In the genomic region with DNA sequence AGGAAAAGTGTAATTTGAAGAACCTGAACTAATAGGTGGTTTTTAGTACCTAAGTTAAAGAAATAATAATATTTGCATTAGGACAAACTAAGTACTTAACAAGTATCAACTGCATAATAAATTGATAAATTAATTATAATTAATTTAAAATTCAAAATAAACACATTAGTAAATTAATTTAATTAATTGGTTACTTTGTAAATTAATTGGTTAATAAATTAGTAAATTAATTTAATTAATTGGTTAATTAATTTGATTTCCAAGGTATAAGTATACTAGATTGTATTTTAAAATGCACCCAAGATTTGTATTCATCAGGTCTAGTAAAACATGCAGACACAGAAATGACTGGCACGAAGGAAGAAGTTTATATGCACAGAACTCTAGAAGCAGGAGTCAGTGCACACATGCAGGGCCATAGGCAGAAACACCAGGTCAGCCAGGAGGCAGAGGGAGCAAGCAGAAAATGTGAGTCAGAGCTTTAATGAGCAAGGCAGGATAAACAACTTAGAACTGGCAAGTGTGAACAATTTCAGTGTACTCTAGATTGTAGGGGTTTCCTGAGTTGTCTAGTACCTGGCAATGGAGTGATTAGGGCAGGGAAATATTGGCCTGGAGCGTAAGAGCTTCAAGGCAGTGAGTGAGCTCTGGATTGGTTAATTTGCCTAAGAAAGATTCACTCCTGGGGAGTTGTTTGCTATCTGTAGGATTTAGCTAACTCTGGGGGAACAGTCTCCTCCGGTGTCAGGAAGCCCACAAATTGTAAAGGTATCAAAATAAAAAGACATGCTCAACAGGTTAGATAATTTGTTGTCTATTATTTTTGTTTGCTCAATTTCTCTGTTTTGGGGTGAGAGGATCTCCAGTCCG, we compare ENCODE assay signal across 17 cellular contexts.
A peak's percentile ranks its signal among the peaks of the same experiment; 100 is the strongest.
DNase-seq lines count a peak whose midpoint lies in the region; ATAC-seq, FAIRE-seq and TF ChIP-seq lines count a peak whose summit lies in the region.
"Had no signal": no experiment of that assay in that cellular context is flagged by ENCODE, and none has a peak within 500 bp of the region (broad histone marks: within the 10 kb centered on the region; RNA-seq: fewer than 3 reads in every experiment).

No MANE protein-coding gene starts in this region.

- H3K9me2 ChIP-seq in PC-3 (replicated peaks; ENCODE audit: low read length), result no peaks in the 10 kb centered on the region

- no peaks in the 10 kb centered on the region for H4K20me1 ChIP-seq in PC-3 (ENCODE audit: low read length)

- no peak for FAIRE-seq in HTR-8/SVneo (lab: Jason Lieb, UNC)
- FAIRE-seq: GM19239 had no signal

- no peaks in the 10 kb centered on the region for H3F3A ChIP-seq in PC-3 (ENCODE audit: low read length, unreplicated experiment)

- WGBS in ovary, 3 donors, result 46 to 59% (median 54%) methylated on average over 4 of the region's 4 CpGs

- peak; percentile 95 for ATAC-seq in PC-3
- ATAC-seq: stimulated activated naive CD8-positive, alpha-beta T cell treated with anti-CD3 and anti-CD28 coated beads, Interleukin-15, amount 100 ng/mL, for 72 hours had no signal

- H3K4me1 ChIP-seq in PC-3 (ENCODE audit: insufficient read depth, low read length) (peaks cover 4% of the 10 kb centered on the region; the same call in 1 of the 2 replicates), ovary (ENCODE audit: insufficient read depth) (peaks cover 10% of the 10 kb centered on the region)

- no peak for TF ChIP-seq CTCF in PC-3 (conservative IDR thresholded peaks at IDR 0.05; ENCODE audit: low read depth, low read length)
- no peak for TF ChIP-seq CTCF in epithelial cell of esophagus (IDR thresholded peaks at IDR 0.05; ENCODE audit: insufficient read depth, low read depth, low read length, missing control alignments)
- no peak for TF ChIP-seq CTCF in ovary (IDR thresholded peaks at IDR 0.05)

- intact Hi-C loops in PC-3 (cut with micrococcal nuclease), result no loop called here
- intact Hi-C loops in ovary (cut with DNase I), result no loop called here

- no peaks in the 10 kb centered on the region for H3K36me3 ChIP-seq in PC-3 (ENCODE audit: low read depth, low read length)
- no peaks in the 10 kb centered on the region for H3K36me3 ChIP-seq in ovary

- 0 out of 2 replicates have a peak overlapping the region, but pooled peaks have one; percentile 13 for H2AFZ ChIP-seq in PC-3 (ENCODE audit: low read length)

- H3K79me2 ChIP-seq in PC-3 (ENCODE audit: low read length), result no peaks in the 10 kb centered on the region

- H3K4me2 ChIP-seq in PC-3 (ENCODE audit: low read length), result no peak overlapping the region

- no TSS peak for BruUV-seq in PC-3 (replicated peaks; lab: Mats Ljungman, UMichigan)

- H3K27ac ChIP-seq in PC-3 (ENCODE audit: low read length) (no peak overlapping the region), ovary (no peak overlapping the region)
- H3K27ac ChIP-seq: skin epidermis had no signal

- no peak overlapping the region for H3K9ac ChIP-seq in PC-3 (ENCODE audit: low read length)

- no peaks in the 10 kb centered on the region for H3K27me3 ChIP-seq in PC-3 (ENCODE audit: low read length)
- H3K27me3 ChIP-seq in ovary, result no peaks in the 10 kb centered on the region

- TF ChIP-seq EP300 in ovary (IDR thresholded peaks at IDR 0.05), result no peak

- H3K4me3 ChIP-seq in PC-3 (ENCODE audit: low read length) (no peak overlapping the region), epithelial cell of esophagus (ENCODE audit: low read length) (no peak overlapping the region), ovary (no peak overlapping the region)
- H3K4me3 ChIP-seq: skin epidermis had no signal

- CTCF ChIA-PET in PC-3 (lab: Charles Lee), result no interaction called here

- H3K9me3 ChIP-seq in PC-3 (ENCODE audit: low read length) (no peaks in the 10 kb centered on the region), ovary (no peaks in the 10 kb centered on the region)

- DNase-seq in HTR-8/SVneo (ENCODE audit: insufficient read length, low spot score) (peak; percentile 6), PC-3 (peak; percentile 44), epithelial cell of esophagus (ENCODE audit: low read depth) (peak; percentile 4), ovary (peak; percentile 22 to 39 (median 24)), cerebellar cortex (ENCODE audit: low spot score) (no peak), NCI-H748 treated with DMSO at 0.1 percent for 48 hours (lab: John Stamatoyannopoulos, UW) (no peak), NCI-H510A treated with DMSO at 0.1 percent for 48 hours (lab: John Stamatoyannopoulos, UW) (no peak)
- DNase-seq: activated CD4-positive, alpha-beta T cell treated with anti-CD3 and anti-CD28 coated beads for 4 hours; activated naive CD8-positive, alpha-beta T cell treated with anti-CD3 and anti-CD28 coated beads, Interleukin-2, amount 10 ng/mL, durations not matched to agents 7 days and 5 days; activated T-cell treated with anti-CD3 and anti-CD28 coated beads for 4 hours; CD4-positive, CD25-positive, alpha-beta regulatory T cell; KBM-7; NCI-H2171 treated with DMSO at 0.1 percent for 48 hours; stimulated activated naive CD8-positive, alpha-beta T cell treated with anti-CD3 and anti-CD28 coated beads, Interleukin-15, amount 100 ng/mL, for 72 hours; T-helper 1 cell had no signal

- POLR2A ChIA-PET in PC-3 (lab: Charles Lee; ENCODE audit: unreplicated experiment), result no interaction called here

- no peak for TF ChIP-seq POLR2A in ovary (IDR thresholded peaks at IDR 0.05)

Comparison
In these comparisons a context has a peak if more than half of its experiments do, and no peak if none do; other contexts are left out.
1. DNase-seq: peak in HTR-8/SVneo (single experiment), PC-3 (single experiment), epithelial cell of esophagus (single experiment) and ovary (5 of 5); none in cerebellar cortex (single experiment), NCI-H748 treated with DMSO at 0.1 percent for 48 hours (single experiment) and NCI-H510A treated with DMSO at 0.1 percent for 48 hours (single experiment).